ENCODE assay signal across 8 cellular contexts in genomic region chr2:60819155-60819862, GRCh38.
DNase-seq lines count a peak whose midpoint lies in the region; ATAC-seq and TF ChIP-seq lines count a peak whose summit lies in the region.

No MANE protein-coding gene starts in this region.

- BruUV-seq in PC-3 (replicated peaks; lab: Mats Ljungman, UMichigan): no TSS peak

- CTCF ChIA-PET in PC-3 (lab: Charles Lee): no interaction called here

- peak overlapping the region; percentile 95 to 98 for H3K27ac Mint-ChIP-seq in natural killer cell
- H3K27ac Mint-ChIP-seq in stimulated activated naive B cell treated with anti-CD40 and anti-IgM and Interleukin-4, amounts not matched to agents 10 μg/mL and 1 μg/mL and 100 μg/mL, for 72 hours: peak overlapping the region; percentile 94

- no peak overlapping the region for H3K4me3 ChIP-seq in PC-3 (ENCODE audit: low read length)

- H3K4me1 Mint-ChIP-seq in natural killer cell: peaks cover 38 to 49% of the 10 kb centered on the region in 2 donors
- peaks cover 62 to 96% of the 10 kb centered on the region in 2 donors for H3K4me1 Mint-ChIP-seq in stimulated activated naive B cell treated with anti-CD40 and anti-IgM and Interleukin-4, amounts not matched to agents 10 μg/mL and 1 μg/mL and 100 μg/mL, for 72 hours

- H3K79me2 ChIP-seq in PC-3 (ENCODE audit: low read length): no peaks in the 10 kb centered on the region

- no peaks in the 10 kb centered on the region for H3K9me3 Mint-ChIP-seq in natural killer cell
- no peaks in the 10 kb centered on the region for H3K9me3 Mint-ChIP-seq in stimulated activated naive B cell treated with anti-CD40 and anti-IgM and Interleukin-4, amounts not matched to agents 10 μg/mL and 1 μg/mL and 100 μg/mL, for 72 hours

- intact Hi-C loops in natural killer cell (cut with micrococcal nuclease) (loop anchor here (1.0 to 2.0 kb wide), 4 partner anchors 23 to 179 kb away; partner anchors contain the start of gene REL), PC-3 (cut with micrococcal nuclease) (no loop called here)

- H3K27me3 ChIP-seq in PC-3 (ENCODE audit: low read length): 0 out of 2 replicates have a peak, but pooled peaks cover 3% of the 10 kb centered on the region

- no peaks in the 10 kb centered on the region for H3K36me3 Mint-ChIP-seq in natural killer cell
- peaks cover 17 to 25% of the 10 kb centered on the region in 2 donors for H3K36me3 Mint-ChIP-seq in stimulated activated naive B cell treated with anti-CD40 and anti-IgM and Interleukin-4, amounts not matched to agents 10 μg/mL and 1 μg/mL and 100 μg/mL, for 72 hours

- peak; percentile 89 to 93 (median 93) for ATAC-seq in natural killer cell
- no peak for ATAC-seq in stimulated activated naive B cell treated with anti-CD40 and anti-IgM and Interleukin-4, amounts not matched to agents 10 μg/mL and 1 μg/mL and 100 μg/mL, for 72 hours (replicated peaks)
- ATAC-seq in GM21447 (IDR thresholded peaks at IDR 0.05; ENCODE audit: unreplicated experiment): no peak
- ATAC-seq in PC-3: no peak

- H3K4me1 ChIP-seq in PC-3 (ENCODE audit: insufficient read depth, low read length): no peaks in the 10 kb centered on the region

- no peaks in the 10 kb centered on the region for H3K27me3 Mint-ChIP-seq in natural killer cell (ENCODE audit: low read depth in 2 of 2)
- no peaks in the 10 kb centered on the region for H3K27me3 Mint-ChIP-seq in stimulated activated naive B cell treated with anti-CD40 and anti-IgM and Interleukin-4, amounts not matched to agents 10 μg/mL and 1 μg/mL and 100 μg/mL, for 72 hours

- peak overlapping the region; percentile 81 for H3K4me3 Mint-ChIP-seq in natural killer cell
- H3K4me3 Mint-ChIP-seq in stimulated activated naive B cell treated with anti-CD40 and anti-IgM and Interleukin-4, amounts not matched to agents 10 μg/mL and 1 μg/mL and 100 μg/mL, for 72 hours: peak overlapping the region in 1 of 2 donors; percentile 31

- H3F3A ChIP-seq in PC-3 (ENCODE audit: low read length, unreplicated experiment): no peaks in the 10 kb centered on the region

- DNase-seq in UCSD-AML1 (lab: John Stamatoyannopoulos, UW; ENCODE audit: unreplicated experiment) (peak; percentile 38), natural killer cell (peak; percentile 79), cerebellum (ENCODE audit: low spot score) (no peak), anterior cingulate cortex (lab: John Stamatoyannopoulos, UW) (no peak), PC-3 (no peak)
- peak; percentile 70 for DNase-seq in activated T-helper 9 cell treated with anti-CD3 and anti-CD28 coated beads, Interleukin-2, amount 50 U/mL, for 16 hours (ENCODE audit: low read depth)
- no peak for DNase-seq in stimulated activated naive B cell treated with anti-CD40 and anti-IgM and Interleukin-4, amounts not matched to agents 10 μg/mL and 1 μg/mL and 100 μg/mL, for 72 hours

- no peak overlapping the region for H3K27ac ChIP-seq in PC-3 (ENCODE audit: low read length)

- no peak overlapping the region for H3K9ac ChIP-seq in PC-3 (ENCODE audit: low read length)

- no peaks in the 10 kb centered on the region for H4K20me1 ChIP-seq in PC-3 (ENCODE audit: low read length)

- no peak overlapping the region for H3K4me2 ChIP-seq in PC-3 (ENCODE audit: low read length)

- H3K9me3 ChIP-seq in PC-3 (ENCODE audit: low read length): no peaks in the 10 kb centered on the region

- no peak overlapping the region for H2AFZ ChIP-seq in PC-3 (ENCODE audit: low read length)

- no peaks in the 10 kb centered on the region for H3K9me2 ChIP-seq in PC-3 (replicated peaks; ENCODE audit: low read length)

- no peak for TF ChIP-seq CTCF in natural killer cell (IDR thresholded peaks at IDR 0.05)
- no peak for TF ChIP-seq CTCF in PC-3 (conservative IDR thresholded peaks at IDR 0.05; ENCODE audit: low read depth, low read length)

- H3K36me3 ChIP-seq in PC-3 (ENCODE audit: low read depth, low read length): no peaks in the 10 kb centered on the region

- POLR2A ChIA-PET in PC-3 (lab: Charles Lee; ENCODE audit: unreplicated experiment): no interaction called here

Comparison
In these comparisons a context has a peak if more than half of its experiments do, and no peak if none do; other contexts are left out.
1. DNase-seq: peak in UCSD-AML1 (single experiment), activated T-helper 9 cell treated with anti-CD3 and anti-CD28 coated beads, Interleukin-2, amount 50 U/mL, for 16 hours (single experiment) and natural killer cell (single experiment); none in stimulated activated naive B cell treated with anti-CD40 and anti-IgM and Interleukin-4, amounts not matched to agents 10 μg/mL and 1 μg/mL and 100 μg/mL, for 72 hours (single experiment), cerebellum (single experiment), anterior cingulate cortex (0 of 58) and PC-3 (single experiment).
2. ATAC-seq: peak in natural killer cell (3 of 3); none in stimulated activated naive B cell treated with anti-CD40 and anti-IgM and Interleukin-4, amounts not matched to agents 10 μg/mL and 1 μg/mL and 100 μg/mL, for 72 hours (0 of 2), GM21447 (single experiment) and PC-3 (single experiment).